In genomic region chr16:68287276-68288251, GRCh38 we compare ENCODE assay signal across 8 cellular contexts. TPM values are rescaled to one million over a fixed set of nuclear protein-coding genes. Genes with fewer than 3 reads are reported as not detected.
DNase-seq lines count a peak whose midpoint lies in the region; ATAC-seq and TF ChIP-seq lines count a peak whose summit lies in the region.

No MANE protein-coding gene starts in this region.

- intact Hi-C loops in Caco-2 (cut with micrococcal nuclease; ENCODE audit: unreplicated experiment) = no loop called here

- TF ChIP-seq CTCF in epithelial cell of esophagus (IDR thresholded peaks at IDR 0.05; ENCODE audit: insufficient read depth, low read depth, low read length, missing control alignments) (no peak), nephron progenitor cell (IDR thresholded peaks at IDR 0.05) (no peak), Caco-2 (IDR thresholded peaks at IDR 0.05; ENCODE audit: insufficient read depth in 1 of 2, low read depth in 1 of 2, low read length in 1 of 2, severe bottlenecking in 1 of 2, unreplicated experiment in 1 of 2) (no peak)

- DNase-seq in GM04504 (ENCODE audit: low read depth) = peak; percentile 91
- no peak for DNase-seq in T-helper 2 cell treated with Interferon-gamma antibody and Interleukin-4, amounts not matched to agents 5 μg/mL and 100 μg/mL, for 36 hours (ENCODE audit: low spot score)
- peak; percentile 67 for DNase-seq in epithelial cell of esophagus (ENCODE audit: low read depth)
- DNase-seq in pulmonary artery endothelial cell (ENCODE audit: low read depth, low spot score) = peak; percentile 79
- no peak for DNase-seq in occipital lobe (lab: John Stamatoyannopoulos, UW)
- DNase-seq in nephron progenitor cell = no peak
- no peak for DNase-seq in Caco-2

- H3K4me3 ChIP-seq in epithelial cell of esophagus (ENCODE audit: low read length) = no peak overlapping the region
- H3K4me3 ChIP-seq in Caco-2 (ENCODE audit: low read depth, low read length) = no peak overlapping the region

- peaks cover 2% of the 10 kb centered on the region; the same call in 1 of the 2 replicates for H3K36me3 ChIP-seq in Caco-2 (ENCODE audit: control insufficient read depth, insufficient read depth, low read length)

- no peaks in the 10 kb centered on the region for H3K27me3 Mint-ChIP-seq in T-helper 2 cell treated with Interferon-gamma antibody and Interleukin-4, amounts not matched to agents 5 μg/mL and 100 μg/mL, for 36 hours (ENCODE audit: low read depth)
- H3K27me3 Mint-ChIP-seq in nephron progenitor cell (ENCODE audit: low read depth, poor library complexity) (peaks cover 6% of the 10 kb centered on the region), Caco-2 (ENCODE audit: insufficient read depth, unreplicated experiment) (no peaks in the 10 kb centered on the region)

- CTCF ChIA-PET in Caco-2 (lab: Charles Lee) = no interaction called here

- H3K9me3 Mint-ChIP-seq in T-helper 2 cell treated with Interferon-gamma antibody and Interleukin-4, amounts not matched to agents 5 μg/mL and 100 μg/mL, for 36 hours = no peaks in the 10 kb centered on the region
- H3K9me3 Mint-ChIP-seq in nephron progenitor cell (no peaks in the 10 kb centered on the region), Caco-2 (ENCODE audit: unreplicated experiment) (no peaks in the 10 kb centered on the region)

- H3K27ac Mint-ChIP-seq in T-helper 2 cell treated with Interferon-gamma antibody and Interleukin-4, amounts not matched to agents 5 μg/mL and 100 μg/mL, for 36 hours = peak overlapping the region; percentile 92
- H3K27ac Mint-ChIP-seq in nephron progenitor cell (no peak overlapping the region), Caco-2 (ENCODE audit: unreplicated experiment) (no peak overlapping the region)

- no TSS peak for BruUV-seq in Caco-2 (replicated peaks; lab: Mats Ljungman, UMichigan)

- peaks cover 78% of the 10 kb centered on the region for H3K4me1 Mint-ChIP-seq in T-helper 2 cell treated with Interferon-gamma antibody and Interleukin-4, amounts not matched to agents 5 μg/mL and 100 μg/mL, for 36 hours (ENCODE audit: low read depth)
- H3K4me1 Mint-ChIP-seq in nephron progenitor cell (peaks cover 34% of the 10 kb centered on the region), Caco-2 (ENCODE audit: low read depth, unreplicated experiment) (peaks cover 40% of the 10 kb centered on the region)

- H3K36me3 Mint-ChIP-seq in T-helper 2 cell treated with Interferon-gamma antibody and Interleukin-4, amounts not matched to agents 5 μg/mL and 100 μg/mL, for 36 hours (ENCODE audit: low read depth) = peaks cover 67% of the 10 kb centered on the region
- peaks cover 32% of the 10 kb centered on the region for H3K36me3 Mint-ChIP-seq in nephron progenitor cell (ENCODE audit: low read depth)
- peaks cover 96% of the 10 kb centered on the region for H3K36me3 Mint-ChIP-seq in Caco-2 (ENCODE audit: insufficient read depth, unreplicated experiment)

- peak overlapping the region; percentile 59 for H3K4me3 Mint-ChIP-seq in T-helper 2 cell treated with Interferon-gamma antibody and Interleukin-4, amounts not matched to agents 5 μg/mL and 100 μg/mL, for 36 hours
- H3K4me3 Mint-ChIP-seq in nephron progenitor cell (no peak overlapping the region), Caco-2 (ENCODE audit: unreplicated experiment) (no peak overlapping the region)

- H3K4me1 ChIP-seq in Caco-2 = peaks cover 3% of the 10 kb centered on the region; the same call in 1 of the 2 replicates

- POLR2A ChIA-PET in Caco-2 (lab: Charles Lee) = no interaction called here

- no peaks in the 10 kb centered on the region for H3K9me3 ChIP-seq in Caco-2

- no peak for ATAC-seq in GM18907 (IDR thresholded peaks at IDR 0.05; ENCODE audit: unreplicated experiment)

- no peaks in the 10 kb centered on the region for H3K27me3 ChIP-seq in Caco-2 (replicated peaks; ENCODE audit: control insufficient read depth, insufficient read depth, low read length)

RNA-seq across cellular contexts. Expression of gene SLC7A6OS, which starts 23.2 kb away (rescaled TPM):
- total RNA-seq in pulmonary artery endothelial cell (16.6 and 17.5 TPM in 2 replicates), occipital lobe (12.8 TPM), Caco-2 (2022) (34.0 and 34.2 TPM in 2 replicates)

RNA-seq across cellular contexts. Expression of gene SLC7A6, which starts 23.2 kb away (rescaled TPM):
- total RNA-seq in pulmonary artery endothelial cell (17.9 and 21.7 TPM in 2 replicates), occipital lobe (20.1 TPM), Caco-2 (2022) (236 and 267 TPM in 2 replicates)

RNA-seq across cellular contexts. Expression of gene PRMT7, which starts 23.3 kb away (rescaled TPM):
- total RNA-seq in pulmonary artery endothelial cell (32.9 and 48.4 TPM in 2 replicates), occipital lobe (44.0 TPM), Caco-2 (2022) (156 and 166 TPM in 2 replicates)

RNA-seq across cellular contexts. Expression of gene PLA2G15, which starts 42.4 kb away (rescaled TPM):
- total RNA-seq in pulmonary artery endothelial cell = 16.6 and 24.5 TPM in 2 replicates
- total RNA-seq in occipital lobe = 17.3 TPM
- 33.2 and 33.4 TPM in 2 replicates for total RNA-seq in Caco-2 (2022)

RNA-seq across cellular contexts. Expression of gene ESRP2, which starts 51.6 kb away (rescaled TPM):
- total RNA-seq in pulmonary artery endothelial cell (0.13 and 0.25 TPM in 2 replicates), occipital lobe (not detected), Caco-2 (2022) (109 and 110 TPM in 2 replicates)

Comparison
In these comparisons a context has a peak if more than half of its experiments do, and no peak if none do; other contexts are left out.
1. DNase-seq: peak in GM04504 (single experiment), epithelial cell of esophagus (single experiment) and pulmonary artery endothelial cell (single experiment); none in T-helper 2 cell treated with Interferon-gamma antibody and Interleukin-4, amounts not matched to agents 5 μg/mL and 100 μg/mL, for 36 hours (single experiment), occipital lobe (single experiment), nephron progenitor cell (single experiment) and Caco-2 (0 of 2).
2. RNA of gene SLC7A6, which starts 23.2 kb away (total RNA-seq): 236 to 267 TPM in Caco-2; 20.1 TPM in occipital lobe (single experiment) and 17.9 to 21.7 TPM in pulmonary artery endothelial cell; every median in the first group is over 10 times any median in the second.